13 cellular contexts compared by ENCODE assay signal in the genomic region with DNA sequence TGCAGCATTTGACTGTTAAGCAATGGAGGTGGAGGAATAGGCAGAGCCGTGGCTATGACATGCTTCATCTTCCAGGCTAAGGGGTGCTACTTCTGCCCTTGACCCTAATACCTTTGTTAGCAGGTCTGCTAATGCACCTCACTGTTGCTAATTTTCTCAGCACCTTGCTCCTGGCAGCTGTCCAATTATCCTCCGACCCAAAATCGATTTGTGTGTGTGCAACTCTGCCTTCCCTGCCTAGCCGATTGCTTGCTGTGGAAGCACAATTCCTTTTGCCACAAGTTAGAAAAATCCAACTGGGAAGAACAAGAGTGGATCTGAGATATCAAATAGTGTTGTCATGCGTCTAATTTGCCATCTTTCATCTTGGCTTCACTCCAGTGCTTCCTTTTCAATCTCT.
DNase-seq lines count a peak whose midpoint lies in the region; TF ChIP-seq lines count a peak whose summit lies in the region.
"Had no signal": no experiment of that assay in that cellular context is flagged by ENCODE, and none has a peak within 500 bp of the region (broad histone marks: within the 10 kb centered on the region; RNA-seq: fewer than 3 reads in every experiment).

No MANE protein-coding gene starts in this region.

- peaks cover 19% of the 10 kb centered on the region for H3K27me3 ChIP-seq in left ventricle myocardium inferior (ENCODE audit: low read depth)
- H3K27me3 ChIP-seq: BLaER1 had no signal

- no peak overlapping the region for H3K4me3 ChIP-seq in left ventricle myocardium inferior
- H3K4me3 ChIP-seq: BLaER1 had no signal

- DNase-seq in DMS79 treated with DMSO at 0.1 percent for 48 hours (lab: John Stamatoyannopoulos, UW) (peak; percentile 33), DMS79 (lab: John Stamatoyannopoulos, UW) (no peak), NCI-H146 treated with DMSO at 0.1 percent for 48 hours (lab: John Stamatoyannopoulos, UW; ENCODE audit: unreplicated experiment) (peak; percentile 25), cerebellar cortex (ENCODE audit: low spot score) (peak; percentile 35), NCI-H2107 (lab: John Stamatoyannopoulos, UW) (no peak), left ventricle myocardium inferior (no peak), GM10248 (ENCODE audit: extremely low spot score) (no peak)
- DNase-seq: CD8-positive, alpha-beta memory T cell; DMS53; GOT3 had no signal

- TF ChIP-seq CTCF in left ventricle myocardium inferior (IDR thresholded peaks at IDR 0.05; ENCODE audit: borderline replicate concordance) (no peak), GM10248 (IDR thresholded peaks at IDR 0.05; ENCODE audit: control extremely low read depth, extremely low read depth, low read depth, missing control alignments) (no peak)

- H3K4me1 ChIP-seq in left ventricle myocardium inferior = no peaks in the 10 kb centered on the region
- H3K4me1 ChIP-seq: BLaER1 had no signal

- H3K36me3 ChIP-seq in left ventricle myocardium inferior = no peaks in the 10 kb centered on the region
- H3K36me3 ChIP-seq: BLaER1 had no signal

- POLR2A ChIA-PET in GM10248 (lab: Yijun Ruan, JAX) = no interaction called here

- no peaks in the 10 kb centered on the region for H3K9me3 ChIP-seq in left ventricle myocardium inferior (replicated peaks)
- H3K9me3 ChIP-seq: BLaER1 had no signal

- H3K27ac ChIP-seq in left ventricle myocardium inferior (replicated peaks) = no peak overlapping the region
- H3K27ac ChIP-seq: 22Rv1, BLaER1, HL-60 had no signal

- CTCF ChIA-PET in GM10248 (lab: Yijun Ruan, JAX) = interaction anchor here (1.9 kb wide), 1 partner anchor 14 kb away, joined by 6 read pairs; no protein-coding TSS in a partner anchor

- intact Hi-C loops in left ventricle myocardium inferior (cut with micrococcal nuclease) = no loop called here

Comparison
In these comparisons a context has a peak if more than half of its experiments do, and no peak if none do; other contexts are left out.
1. DNase-seq: peak in DMS79 treated with DMSO at 0.1 percent for 48 hours (single experiment), NCI-H146 treated with DMSO at 0.1 percent for 48 hours (single experiment) and cerebellar cortex (single experiment); none in DMS79 (single experiment), NCI-H2107 (single experiment), left ventricle myocardium inferior (single experiment) and GM10248 (single experiment).